9 cellular contexts compared by ENCODE assay signal in the genomic region with DNA sequence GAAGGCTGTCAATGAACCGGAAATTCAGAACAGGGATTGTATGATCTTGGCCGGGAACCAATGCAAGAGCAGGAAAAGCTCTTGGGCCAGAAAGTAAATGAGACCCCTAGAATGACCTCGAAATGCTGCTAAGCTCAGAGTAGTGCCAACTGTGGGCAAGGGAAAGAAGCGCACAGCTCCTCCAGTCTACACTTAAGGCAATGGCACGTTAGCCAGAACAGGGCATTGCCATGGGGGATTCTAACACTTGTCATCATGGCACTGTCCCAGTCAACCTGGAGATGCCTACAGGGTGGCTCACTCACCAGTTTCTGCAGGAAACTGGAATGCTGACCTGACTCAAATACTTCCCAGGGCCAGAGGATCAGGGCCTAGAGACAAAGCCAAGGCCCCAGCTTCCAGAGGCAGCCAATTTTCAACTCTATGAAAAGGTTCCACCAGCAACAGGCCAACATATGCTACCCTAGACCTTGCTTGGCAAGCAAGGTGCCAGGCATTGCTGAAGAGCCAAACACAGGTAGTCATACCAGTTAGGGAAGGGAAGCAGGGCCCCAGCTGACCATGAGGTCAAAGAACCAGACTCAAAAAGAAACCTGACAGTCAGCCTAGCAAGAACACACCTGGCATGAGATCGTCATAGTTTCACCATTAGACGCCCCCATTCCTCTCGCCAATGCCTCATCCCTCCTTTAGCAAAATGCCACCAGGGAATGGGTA. TPM values are rescaled to one million over a fixed set of nuclear protein-coding genes. Genes with fewer than 3 reads are reported as not detected.
A peak's percentile ranks its signal among the peaks of the same experiment; 100 is the strongest.
DNase-seq lines count a peak whose midpoint lies in the region; ATAC-seq and TF ChIP-seq lines count a peak whose summit lies in the region.
"Had no signal": no experiment of that assay in that cellular context is flagged by ENCODE, and none has a peak within 500 bp of the region (broad histone marks: within the 10 kb centered on the region; RNA-seq: fewer than 3 reads in every experiment).

No MANE protein-coding gene starts in this region.

- no peaks in the 10 kb centered on the region for H3K27me3 Mint-ChIP-seq in stimulated activated naive CD8-positive, alpha-beta T cell treated with anti-CD3 and anti-CD28 coated beads, Interleukin-15, Interleukin-2, amounts not matched to agents 100 ng/mL and 50 ng/mL, for 24 hours

- H3K27ac Mint-ChIP-seq in stimulated activated naive CD8-positive, alpha-beta T cell treated with anti-CD3 and anti-CD28 coated beads, Interleukin-15, Interleukin-2, amounts not matched to agents 100 ng/mL and 50 ng/mL, for 24 hours, result peak overlapping the region; percentile 62

- H3K27me3 ChIP-seq in dorsolateral prefrontal cortex (no peaks in the 10 kb centered on the region), Karpas-422 (ENCODE audit: low read length) (no peaks in the 10 kb centered on the region)

- H3K4me1 Mint-ChIP-seq in stimulated activated naive CD8-positive, alpha-beta T cell treated with anti-CD3 and anti-CD28 coated beads, Interleukin-15, Interleukin-2, amounts not matched to agents 100 ng/mL and 50 ng/mL, for 24 hours (ENCODE audit: low read depth), result peaks cover 86% of the 10 kb centered on the region

- peaks cover under 1% of the 10 kb centered on the region; the same call in 1 of the 2 replicates for H4K20me1 ChIP-seq in Karpas-422 (ENCODE audit: insufficient read depth, low read depth, low read length)

- peaks cover 42% of the 10 kb centered on the region for H3K36me3 Mint-ChIP-seq in stimulated activated naive CD8-positive, alpha-beta T cell treated with anti-CD3 and anti-CD28 coated beads, Interleukin-15, Interleukin-2, amounts not matched to agents 100 ng/mL and 50 ng/mL, for 24 hours (ENCODE audit: low read depth)

- no peak overlapping the region for H3K4me3 ChIP-seq in dorsolateral prefrontal cortex
- no peak overlapping the region for H3K4me3 ChIP-seq in Karpas-422 (ENCODE audit: low read length)

- H3K27ac ChIP-seq in dorsolateral prefrontal cortex, result peak overlapping the region in 30 of 59 donors; percentile 1 to 86 (median 48)
- H3K27ac ChIP-seq in Karpas-422 (ENCODE audit: low read length), result no peak overlapping the region

- H3K4me3 Mint-ChIP-seq in stimulated activated naive CD8-positive, alpha-beta T cell treated with anti-CD3 and anti-CD28 coated beads, Interleukin-15, Interleukin-2, amounts not matched to agents 100 ng/mL and 50 ng/mL, for 24 hours, result no peak overlapping the region

- no peak overlapping the region for H2AFZ ChIP-seq in Karpas-422 (ENCODE audit: low read length)

- H3K9ac ChIP-seq in Karpas-422 (ENCODE audit: low read length), result no peak overlapping the region

- ATAC-seq in HG03103 (IDR thresholded peaks at IDR 0.05; ENCODE audit: low read depth, unreplicated experiment), result peak; percentile 43
- ATAC-seq in GM19324 (IDR thresholded peaks at IDR 0.05; ENCODE audit: low FRiP score, unreplicated experiment), result no peak
- ATAC-seq in HG02840 (IDR thresholded peaks at IDR 0.05; ENCODE audit: low FRiP score, unreplicated experiment), result no peak

- H3K36me3 ChIP-seq in Karpas-422 (ENCODE audit: insufficient read depth, low read length), result no peaks in the 10 kb centered on the region

- H3K79me2 ChIP-seq in Karpas-422 (ENCODE audit: low read length), result peaks cover 61% of the 10 kb centered on the region

- peak; percentile 16 to 28 for DNase-seq in activated CD4-positive, alpha-beta T cell treated with anti-CD3 and anti-CD28 coated beads, Interleukin-2, amount 50 U/mL, for 48 hours
- DNase-seq in activated CD4-positive, alpha-beta T cell treated with anti-CD3 and anti-CD28 coated beads, Interleukin-2, amount 50 U/mL, for 4 hours, result no peak
- no peak for DNase-seq in dorsolateral prefrontal cortex
- no peak for DNase-seq in Karpas-422
- DNase-seq: MV-4-11 had no signal

- H3K9me3 ChIP-seq in Karpas-422 (ENCODE audit: low read length), result no peaks in the 10 kb centered on the region

- no peaks in the 10 kb centered on the region for H3K9me3 Mint-ChIP-seq in stimulated activated naive CD8-positive, alpha-beta T cell treated with anti-CD3 and anti-CD28 coated beads, Interleukin-15, Interleukin-2, amounts not matched to agents 100 ng/mL and 50 ng/mL, for 24 hours

- intact Hi-C loops in dorsolateral prefrontal cortex (cut with DNase I), result no loop called here

- no peak for TF ChIP-seq CTCF in dorsolateral prefrontal cortex (IDR thresholded peaks at IDR 0.05 in 54 of 56, conservative IDR thresholded peaks at IDR 0.05 in 2 of 56; ENCODE audit: low read depth in 1 of 56, partially characterized antibody in 56 of 56)

- no peaks in the 10 kb centered on the region for H3K9me2 ChIP-seq in Karpas-422 (replicated peaks; ENCODE audit: insufficient read depth, low read length)

- H3K4me1 ChIP-seq in Karpas-422 (ENCODE audit: low read length), result peaks cover 48% of the 10 kb centered on the region

- no peak overlapping the region for H3K4me2 ChIP-seq in Karpas-422 (ENCODE audit: low read depth, low read length, poor library complexity, severe bottlenecking)

RNA-seq across cellular contexts. Expression of a gene that starts 34.9 kb away (rescaled TPM):
- 10 to 100 TPM; 28.6 to 95.8 (median 54.2) TPM for total RNA-seq in dorsolateral prefrontal cortex
- 34.2 and 35.2 TPM in 2 replicates for total RNA-seq in Karpas-422 (2014; rRNA removed; shearing (Covaris generic); ENCODE audit: low replicate concordance)

Comparison
In these comparisons a context has a peak if more than half of its experiments do, and no peak if none do; other contexts are left out.
1. DNase-seq: peak in activated CD4-positive, alpha-beta T cell treated with anti-CD3 and anti-CD28 coated beads, Interleukin-2, amount 50 U/mL, for 48 hours (2 of 2); none in activated CD4-positive, alpha-beta T cell treated with anti-CD3 and anti-CD28 coated beads, Interleukin-2, amount 50 U/mL, for 4 hours (0 of 2), dorsolateral prefrontal cortex (0 of 10) and Karpas-422 (single experiment).